8 cellular contexts compared by ENCODE assay signal in genomic region chr21:44939532-44940115, GRCh38. TPM values are rescaled to one million over a fixed set of nuclear protein-coding genes. Genes with fewer than 3 reads are reported as not detected.
DNase-seq lines count a peak whose midpoint lies in the region; ATAC-seq and TF ChIP-seq lines count a peak whose summit lies in the region.

SLX9 (plus strand) TSS chr21:44940029; CDS start chr21:44940058, 29 bp downstream.

- BruUV-seq in Panc1 (replicated peaks; lab: Mats Ljungman, UMichigan) = TSS peak; percentile 90

- intact Hi-C loops in CD8-positive, alpha-beta T cell (cut with DNase I, micrococcal nuclease) = loop anchor here in 1 of 2 experiments (1.0 kb wide), 1 partner anchor 65 kb away; no protein-coding TSS in a partner anchor
- intact Hi-C loops in Panc1 (cut with micrococcal nuclease; ENCODE audit: unreplicated experiment) (no loop called here), esophagus muscularis mucosa (cut with DNase I) (loop anchor here (10.0 kb wide), 1 partner anchor 335 kb away; no protein-coding TSS in a partner anchor)

- peak; percentile 90 for ATAC-seq in CD8-positive, alpha-beta T cell
- ATAC-seq in GM19467 (IDR thresholded peaks at IDR 0.05; ENCODE audit: unreplicated experiment) (peak; percentile 77), Panc1 (peak; percentile 97)
- ATAC-seq in activated T-cell treated with anti-CD3 and anti-CD28 coated beads, Interleukin-2, amount 50 U/mL, for 4 hours = peak; percentile 98

- POLR2A ChIA-PET in CD8-positive, alpha-beta T cell (lab: Charles Lee) = interaction anchor here (0.7 to 1.9 kb wide), 9 partner anchors 9 to 141 kb away, joined by 3 to 8 read pairs (median 3); partner anchors contain the start of gene UBE2G2
- POLR2A ChIA-PET in Panc1 (lab: Charles Lee) = no interaction called here

- in situ Hi-C loops in Panc1 (cut with HindIII; ENCODE audit: low pct_unique_long_range_greater_than_20kb, low sequenced_read_pairs) = no loop called here

- DNase-seq in CD8-positive, alpha-beta T cell = peak; percentile 57 to 90 (median 75)
- no peak for DNase-seq in Panc1 (ENCODE audit: low read depth, low spot score)
- DNase-seq in activated T-cell treated with anti-CD3 and anti-CD28 coated beads, Interleukin-2, amount 50 U/mL, for 4 hours = peak; percentile 77
- no peak for DNase-seq in esophagus muscularis mucosa (ENCODE audit: extremely low spot score)
- DNase-seq in myocyte (ENCODE audit: low read depth) = peak; percentile 78
- peak; percentile 41 to 78 for DNase-seq in stimulated activated CD8-positive, alpha-beta memory T cell treated with anti-CD3 and anti-CD28 coated beads, Interleukin-7, amount 100 ng/mL, for 4 hours (ENCODE audit: low read depth in 2 of 2)

- H3K27me3 Mint-ChIP-seq in CD8-positive, alpha-beta T cell (ENCODE audit: low read depth) = no peaks in the 10 kb centered on the region
- H3K27me3 Mint-ChIP-seq in activated T-cell treated with anti-CD3 and anti-CD28 coated beads, Interleukin-2, amount 50 U/mL, for 4 hours (ENCODE audit: low read depth) = no peaks in the 10 kb centered on the region

- TF ChIP-seq POLR2A in esophagus muscularis mucosa (IDR thresholded peaks at IDR 0.05; ENCODE audit: low read depth) = peak; percentile 68

- H3K4me3 Mint-ChIP-seq in CD8-positive, alpha-beta T cell = peak within 1 kb of the TSS; percentile 86
- peak within 1 kb of the TSS; percentile 98 for H3K4me3 Mint-ChIP-seq in activated T-cell treated with anti-CD3 and anti-CD28 coated beads, Interleukin-2, amount 50 U/mL, for 4 hours

- H3K9me3 Mint-ChIP-seq in CD8-positive, alpha-beta T cell = no peaks in the 10 kb centered on the region
- no peaks in the 10 kb centered on the region for H3K9me3 Mint-ChIP-seq in activated T-cell treated with anti-CD3 and anti-CD28 coated beads, Interleukin-2, amount 50 U/mL, for 4 hours

- no peaks in the 10 kb centered on the region for H3K27me3 ChIP-seq in CD8-positive, alpha-beta T cell (ENCODE audit: insufficient read depth, low read length)
- H3K27me3 ChIP-seq in HUES6 (ENCODE audit: control insufficient read depth, insufficient read depth, low read length) (peaks cover 4% of the 10 kb centered on the region; the same call in 1 of the 2 replicates), Panc1 (ENCODE audit: control insufficient read depth, insufficient read depth, low read length) (no peaks in the 10 kb centered on the region), esophagus muscularis mucosa (peaks cover 0 to 3% (median 0%) of the 10 kb centered on the region in 4 donors)

- peaks cover 24% of the 10 kb centered on the region for H3K36me3 Mint-ChIP-seq in CD8-positive, alpha-beta T cell
- H3K36me3 Mint-ChIP-seq in activated T-cell treated with anti-CD3 and anti-CD28 coated beads, Interleukin-2, amount 50 U/mL, for 4 hours (ENCODE audit: insufficient read depth) = peaks cover 9% of the 10 kb centered on the region

- no peaks in the 10 kb centered on the region for H3K9me3 ChIP-seq in CD8-positive, alpha-beta T cell (ENCODE audit: low read length)
- no peaks in the 10 kb centered on the region for H3K9me3 ChIP-seq in HUES6 (ENCODE audit: control insufficient read depth, insufficient read depth, low read depth, low read length)
- no peaks in the 10 kb centered on the region for H3K9me3 ChIP-seq in Panc1 (ENCODE audit: control insufficient read depth, insufficient read depth, low read depth, low read length)
- H3K9me3 ChIP-seq in esophagus muscularis mucosa = no peaks in the 10 kb centered on the region

- TF ChIP-seq EP300 in esophagus muscularis mucosa (IDR thresholded peaks at IDR 0.05) = no peak

- no peak for TF ChIP-seq CTCF in CD8-positive, alpha-beta T cell (IDR thresholded peaks at IDR 0.05)
- TF ChIP-seq CTCF in Panc1 (IDR thresholded peaks at IDR 0.05) (no peak), esophagus muscularis mucosa (IDR thresholded peaks at IDR 0.05) (peak in 1 of 3 experiments; percentile 17)

- H3K4me1 Mint-ChIP-seq in CD8-positive, alpha-beta T cell (ENCODE audit: low read depth) = peaks cover 41% of the 10 kb centered on the region
- peaks cover 40% of the 10 kb centered on the region for H3K4me1 Mint-ChIP-seq in activated T-cell treated with anti-CD3 and anti-CD28 coated beads, Interleukin-2, amount 50 U/mL, for 4 hours (ENCODE audit: low read depth)

- peak within 1 kb of the TSS; percentile 87 for H3K27ac Mint-ChIP-seq in CD8-positive, alpha-beta T cell

- CTCF ChIA-PET in CD8-positive, alpha-beta T cell (lab: Charles Lee) = interaction anchor here (1.9 to 19.0 kb wide), 4 partner anchors 10 to 200 kb away, joined by 7 to 239 read pairs (median 15); partner anchors contain the start of gene UBE2G2
- CTCF ChIA-PET in Panc1 (lab: Charles Lee) = no interaction called here

- WGBS in esophagus muscularis mucosa = 8% methylated on average over 22 of the region's 69 CpGs

- H3K27ac ChIP-seq in CD8-positive, alpha-beta T cell (ENCODE audit: low read depth, low read length) = peak within 1 kb of the TSS; percentile 56
- H3K27ac ChIP-seq in HUES6 (ENCODE audit: low read depth, low read length) (peak within 1 kb of the TSS; percentile 70; the same call in 1 of the 2 replicates), Panc1 (ENCODE audit: low read length) (peak within 1 kb of the TSS; percentile 82), esophagus muscularis mucosa (replicated peaks in 1 of 4) (peak within 1 kb of the TSS; percentile 71 to 80 (median 73))

- peaks cover 8% of the 10 kb centered on the region for H3K36me3 ChIP-seq in CD8-positive, alpha-beta T cell (ENCODE audit: insufficient read depth, low read length)
- peaks cover 30% of the 10 kb centered on the region for H3K36me3 ChIP-seq in HUES6 (ENCODE audit: control insufficient read depth, insufficient read depth, low read length)
- H3K36me3 ChIP-seq in Panc1 (ENCODE audit: control insufficient read depth, insufficient read depth, low read length) = peaks cover 5% of the 10 kb centered on the region; the same call in 1 of the 2 replicates
- H3K36me3 ChIP-seq in esophagus muscularis mucosa = peaks cover 0 to 19% (median 14%) of the 10 kb centered on the region in 4 donors

- H3K9ac ChIP-seq in HUES6 (ENCODE audit: low read length) = peak within 1 kb of the TSS; percentile 91

- H3K4me1 ChIP-seq in CD8-positive, alpha-beta T cell (ENCODE audit: insufficient read depth, low read length) = peaks cover 36% of the 10 kb centered on the region
- peaks cover 11% of the 10 kb centered on the region for H3K4me1 ChIP-seq in HUES6 (ENCODE audit: control insufficient read depth, insufficient read depth, low read length)
- H3K4me1 ChIP-seq in Panc1 (ENCODE audit: control insufficient read depth, insufficient read depth, low read length) = peaks cover 14% of the 10 kb centered on the region
- H3K4me1 ChIP-seq in esophagus muscularis mucosa = peaks cover 26 to 41% (median 33%) of the 10 kb centered on the region in 4 donors

- H3K4me3 ChIP-seq in CD8-positive, alpha-beta T cell (ENCODE audit: low read depth, low read length) = peak within 1 kb of the TSS; percentile 72
- H3K4me3 ChIP-seq in HUES6 (ENCODE audit: low read depth, low read length) (peak within 1 kb of the TSS; percentile 90), Panc1 (ENCODE audit: low read depth in 2 of 2, low read length in 2 of 2) (peak within 1 kb of the TSS; percentile 77 to 84), esophagus muscularis mucosa (peak within 1 kb of the TSS; percentile 69 to 98 (median 93))

RNA-seq across cellular contexts. Expression of gene SLX9, which starts in this region (rescaled TPM):
- total RNA-seq in CD8-positive, alpha-beta T cell = 10 to 100 TPM in 1 of 2 experiments, 1 to 10 TPM in 1; 8.2 to 10.0 TPM
- 50.9 TPM for total RNA-seq in Panc1 (2021; ENCODE audit: unreplicated experiment)
- 59.8 TPM for polyA plus RNA-seq in Panc1 (2012; ENCODE audit: insufficient read length)
- total RNA-seq in activated T-cell treated with anti-CD3 and anti-CD28 coated beads, Interleukin-2, amount 50 U/mL, for 4 hours = 100 to 1,000 TPM; 100 to 130 (median 126) TPM
- 10 to 100 TPM; 20.8 to 59.3 (median 27.6) TPM for total RNA-seq in esophagus muscularis mucosa
- 13.6 and 14.9 TPM in 2 replicates for total RNA-seq in myocyte
- polyA plus RNA-seq in myocyte (2012) = 24.5 TPM

Comparison
In these comparisons a context has a peak if more than half of its experiments do, and no peak if none do; other contexts are left out.
1. DNase-seq: peak in CD8-positive, alpha-beta T cell (7 of 7), activated T-cell treated with anti-CD3 and anti-CD28 coated beads, Interleukin-2, amount 50 U/mL, for 4 hours (single experiment), myocyte (single experiment) and stimulated activated CD8-positive, alpha-beta memory T cell treated with anti-CD3 and anti-CD28 coated beads, Interleukin-7, amount 100 ng/mL, for 4 hours (2 of 2); none in Panc1 (single experiment) and esophagus muscularis mucosa (single experiment).
2. Peak in every context shown above with its lines, with median percentiles within 50 percentile points of each other: ATAC-seq, H3K27ac ChIP-seq and H3K4me3 ChIP-seq.